In the genomic region with DNA sequence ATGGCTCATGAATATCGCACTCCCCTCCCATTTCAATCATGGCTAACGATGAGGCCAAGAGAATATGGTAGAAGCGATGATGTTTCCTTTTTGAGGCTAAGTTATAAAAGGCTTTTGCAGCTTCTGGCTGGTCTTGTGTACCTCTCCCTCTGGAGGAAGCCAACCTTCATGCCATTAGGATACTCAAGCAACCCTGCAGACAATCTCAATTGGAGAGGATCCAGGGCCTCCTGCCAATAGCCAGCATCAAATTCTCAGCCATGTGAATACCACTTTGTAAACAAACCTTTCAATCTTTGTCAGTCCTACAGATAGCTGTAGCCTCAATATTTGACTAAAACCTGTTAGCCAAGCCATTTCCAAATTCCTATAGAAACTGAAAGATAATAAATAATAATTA, we compare ENCODE assay signal across 15 cellular contexts.
DNase-seq lines count a peak whose midpoint lies in the region; ATAC-seq lines count a peak whose summit lies in the region.
"Had no signal": no experiment of that assay in that cellular context is flagged by ENCODE, and none has a peak within 500 bp of the region (broad histone marks: within the 10 kb centered on the region; RNA-seq: fewer than 3 reads in every experiment).

No MANE protein-coding gene starts in this region.

- in situ Hi-C loops in G401 (cut with HindIII; ENCODE audit: low sequenced_read_pairs) (no loop called here), KBM-7 (cut with MboI; ENCODE audit: low pct_unique_long_range_greater_than_20kb, low sequenced_read_pairs) (no loop called here)

- no peak for ATAC-seq in GM19328 (IDR thresholded peaks at IDR 0.05; ENCODE audit: unreplicated experiment)
- ATAC-seq in HG03469 (IDR thresholded peaks at IDR 0.05; ENCODE audit: unreplicated experiment), result no peak
- ATAC-seq: Right ventricle myocardium inferior had no signal

- peak; percentile 74 for DNase-seq in G401 (ENCODE audit: low spot score)
- DNase-seq in NCI-H187 (lab: John Stamatoyannopoulos, UW), result peak; percentile 0 to 2
- peak; percentile 81 for DNase-seq in NCI-H69 (lab: John Stamatoyannopoulos, UW)
- peak; percentile 39 for DNase-seq in cerebellum (ENCODE audit: low spot score)
- DNase-seq in KBM-7, result no peak
- no peak for DNase-seq in activated CD4-positive, alpha-beta T cell treated with anti-CD3 and anti-CD28 coated beads, Interleukin-2, amount 50 U/mL, for 4 hours
- DNase-seq: activated CD4-positive, alpha-beta T cell treated with anti-CD3 and anti-CD28 coated beads, Interleukin-2, amount 50 U/mL, for 48 hours; activated naive CD4-positive, alpha-beta T cell treated with anti-CD3 and anti-CD28 coated beads for 36 hours; aorta; NCI-H2081 treated with DMSO at 0.1 percent for 48 hours; stimulated activated CD4-positive, alpha-beta T cell treated with anti-CD3 and anti-CD28 coated beads, Interleukin-4, amount 100 ng/mL, for 4 hours; T-helper 1 cell had no signal

Comparison
In these comparisons a context has a peak if more than half of its experiments do, and no peak if none do; other contexts are left out.
1. DNase-seq: peak in G401 (single experiment), NCI-H187 (2 of 2), NCI-H69 (single experiment) and cerebellum (single experiment); none in KBM-7 (single experiment) and activated CD4-positive, alpha-beta T cell treated with anti-CD3 and anti-CD28 coated beads, Interleukin-2, amount 50 U/mL, for 4 hours (0 of 2).